8 cellular contexts compared by ENCODE assay signal in the genomic region with DNA sequence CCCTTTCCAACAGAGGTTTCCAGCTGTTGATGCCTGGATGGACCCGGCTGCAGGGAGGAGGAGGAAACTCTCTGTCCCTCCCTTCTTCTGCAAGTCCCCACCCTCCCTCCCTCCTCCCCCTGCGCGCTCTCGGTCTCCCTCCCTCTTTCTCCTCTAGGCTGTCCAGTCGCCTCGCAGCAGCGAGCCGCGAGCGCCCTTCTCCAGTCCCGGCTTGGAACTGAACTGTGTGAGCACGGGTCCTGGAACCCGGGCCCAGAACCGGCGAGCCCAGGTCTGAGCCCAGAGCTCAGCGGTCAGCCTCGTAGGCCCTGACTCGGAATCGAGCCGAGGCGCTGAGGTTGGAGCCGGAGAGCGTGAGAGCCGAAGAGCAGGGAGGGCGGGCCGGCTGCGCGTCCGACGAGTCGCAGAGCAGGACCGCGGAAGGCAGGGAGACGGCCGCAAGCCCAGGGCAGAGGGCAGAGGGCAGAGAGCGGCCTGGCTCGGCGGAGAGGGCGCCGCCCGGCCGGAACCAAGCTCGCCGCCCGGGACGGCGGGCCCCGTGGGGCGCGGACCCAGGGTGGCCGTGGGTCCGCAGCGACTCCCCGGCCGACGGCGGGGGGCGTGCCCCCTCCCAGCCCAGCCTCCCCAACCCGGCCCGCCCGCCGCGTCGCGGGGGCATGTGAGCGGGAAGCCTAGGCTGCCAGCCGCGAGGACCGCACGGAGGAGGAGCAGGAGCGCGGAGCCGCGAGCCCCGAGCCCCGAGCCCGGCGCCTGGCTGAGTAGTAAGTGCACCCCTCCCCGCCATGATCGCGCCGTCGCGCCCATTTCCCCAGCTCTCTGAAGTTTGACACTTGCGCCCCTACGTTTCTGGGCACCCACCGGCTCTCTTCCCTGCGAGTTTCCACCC. TPM values are rescaled to one million over a fixed set of nuclear protein-coding genes. Genes with fewer than 3 reads are reported as not detected.
A peak's percentile ranks its signal among the peaks of the same experiment; 100 is the strongest.
DNase-seq lines count a peak whose midpoint lies in the region; ATAC-seq lines count a peak whose summit lies in the region.

SOX13 (plus strand) TSS at position 165 of the 886 bp plus-strand sequence. CDS start 39,801 bp downstream, outside the sequence.

- H3K27ac ChIP-seq in skeletal muscle tissue (ENCODE audit: low read depth, low read length), result peak within 1 kb of the TSS; percentile 71

- H3K4me3 ChIP-seq in skeletal muscle tissue (ENCODE audit: low read length in 3 of 3), result peak within 1 kb of the TSS; percentile 81 to 89 (median 86)

- peak; percentile 92 for DNase-seq in ELF-1 (ENCODE audit: low read depth, low spot score)
- peak; percentile 74 for DNase-seq in NCI-H1105 treated with DMSO at 0.1 percent for 48 hours (lab: John Stamatoyannopoulos, UW)
- DNase-seq in T1000 (lab: John Stamatoyannopoulos, UW), result peak; percentile 81
- DNase-seq in dermis blood vessel endothelial cell, result peak; percentile 89
- peak; percentile 86 for DNase-seq in kidney glomerular epithelial cell (lab: John Stamatoyannopoulos, UW)

- H3K27me3 ChIP-seq in skeletal muscle tissue (ENCODE audit: control insufficient read depth in 3 of 3, insufficient read depth in 3 of 3, low read length in 3 of 3), result peaks cover 0 to 7% (median 7%) of the 10 kb centered on the region in 3 donors

- no peaks in the 10 kb centered on the region for H3K9me3 ChIP-seq in skeletal muscle tissue (ENCODE audit: control insufficient read depth in 3 of 3, low read length in 3 of 3)

- peak within 1 kb of the TSS; percentile 75 to 82 (median 76) for H3K9ac ChIP-seq in skeletal muscle tissue (ENCODE audit: low read depth in 1 of 3, low read length in 3 of 3)

- H3K36me3 ChIP-seq in skeletal muscle tissue (ENCODE audit: control insufficient read depth in 3 of 3, insufficient read depth in 3 of 3, low read length in 3 of 3), result no peaks in the 10 kb centered on the region

- peaks cover 17 to 33% (median 32%) of the 10 kb centered on the region in 3 donors for H3K4me1 ChIP-seq in skeletal muscle tissue (ENCODE audit: control insufficient read depth in 3 of 3, insufficient read depth in 3 of 3, low read length in 3 of 3)

- ATAC-seq in GM19395 (IDR thresholded peaks at IDR 0.05; ENCODE audit: unreplicated experiment) (no peak), HG03469 (IDR thresholded peaks at IDR 0.05; ENCODE audit: unreplicated experiment) (no peak)

RNA-seq across cellular contexts. Expression of gene SOX13, which starts in this region (rescaled TPM):
- total RNA-seq in dermis blood vessel endothelial cell, result 15.3 and 23.0 TPM in 2 replicates
- 4.7 TPM for total RNA-seq in skeletal muscle tissue
